Comparison of ENCODE assay signal across 23 cellular contexts in genomic region chr2:37779611-37780010, GRCh38.
DNase-seq lines count a peak whose midpoint lies in the region; ATAC-seq and TF ChIP-seq lines count a peak whose summit lies in the region.
"Had no signal": no experiment of that assay in that cellular context is flagged by ENCODE, and none has a peak within 500 bp of the region (broad histone marks: within the 10 kb centered on the region; RNA-seq: fewer than 3 reads in every experiment).

No MANE protein-coding gene starts in this region.

- H3K4me3 Mint-ChIP-seq in type B pancreatic cell = no peak overlapping the region
- H3K4me3 Mint-ChIP-seq in activated T-cell treated with anti-CD3 and anti-CD28 coated beads, Interleukin-2, amount 50 U/mL, for 72 hours = no peak overlapping the region
- H3K4me3 Mint-ChIP-seq: CD4-positive, CD25-positive, alpha-beta regulatory T cell; immature natural killer cell; stimulated activated naive B cell treated with anti-CD40 and anti-IgM and Interleukin-4, amounts not matched to agents 10 μg/mL and 1 μg/mL and 100 μg/mL, for 72 hours had no signal

- H3K27ac ChIP-seq in SK-N-SH (ENCODE audit: low read depth in 2 of 2, low read length in 1 of 2) (peak overlapping the region; percentile 75 to 82), epithelial cell of prostate (peak overlapping the region; percentile 43), prostate gland (peak overlapping the region; percentile 20 to 27)
- H3K27ac ChIP-seq: right lobe of liver, VCaP had no signal

- no peaks in the 10 kb centered on the region for H3K36me3 Mint-ChIP-seq in type B pancreatic cell
- H3K36me3 Mint-ChIP-seq in activated T-cell treated with anti-CD3 and anti-CD28 coated beads, Interleukin-2, amount 50 U/mL, for 72 hours (ENCODE audit: insufficient read depth in 2 of 2) = no peaks in the 10 kb centered on the region
- H3K36me3 Mint-ChIP-seq: CD4-positive, CD25-positive, alpha-beta regulatory T cell; immature natural killer cell; stimulated activated naive B cell treated with anti-CD40 and anti-IgM and Interleukin-4, amounts not matched to agents 10 μg/mL and 1 μg/mL and 100 μg/mL, for 72 hours had no signal

- no peaks in the 10 kb centered on the region for H3K79me2 ChIP-seq in SK-N-SH (ENCODE audit: insufficient read depth)

- no peaks in the 10 kb centered on the region for H3K36me3 ChIP-seq in SK-N-SH (replicated peaks in 1 of 2; ENCODE audit: control insufficient read depth in 1 of 2, insufficient read depth in 2 of 2, low read length in 1 of 2)
- H3K36me3 ChIP-seq in prostate gland = no peaks in the 10 kb centered on the region
- H3K36me3 ChIP-seq: right lobe of liver had no signal

- WGBS in SK-N-SH (ENCODE audit: low lambda C conversion rate) = 97% methylated on average over 2 of the region's 2 CpGs
- WGBS in prostate gland = 97% methylated on average over 2 of the region's 2 CpGs

- H2AFZ ChIP-seq in SK-N-SH (ENCODE audit: low read depth) = no peak overlapping the region

- H3K27me3 Mint-ChIP-seq in type B pancreatic cell = no peaks in the 10 kb centered on the region
- H3K27me3 Mint-ChIP-seq in activated T-cell treated with anti-CD3 and anti-CD28 coated beads, Interleukin-2, amount 50 U/mL, for 72 hours (ENCODE audit: low read depth) = no peaks in the 10 kb centered on the region
- H3K27me3 Mint-ChIP-seq: stimulated activated naive B cell treated with anti-CD40 and anti-IgM and Interleukin-4, amounts not matched to agents 10 μg/mL and 1 μg/mL and 100 μg/mL, for 72 hours had no signal

- DNase-seq in SK-N-SH (no peak), epithelial cell of prostate (ENCODE audit: low read depth, low spot score) (no peak), prostate gland (ENCODE audit: low spot score) (no peak), type B pancreatic cell (ENCODE audit: extremely low spot score, unreplicated experiment) (no peak), SIG-M5 treated with dmso at 0.1 percent for 504 hours (lab: John Stamatoyannopoulos, UW; ENCODE audit: unreplicated experiment) (no peak), NCI-H1930 (lab: John Stamatoyannopoulos, UW) (no peak)
- no peak for DNase-seq in activated T-cell treated with anti-CD3 and anti-CD28 coated beads, Interleukin-2, amount 50 U/mL, for 72 hours
- DNase-seq: activated CD4-positive, alpha-beta T cell treated with anti-CD3 and anti-CD28 coated beads for 48 hours; activated effector memory CD4-positive, alpha-beta T cell treated with Interleukin-2 at 50 U/mL for 16 hours; AML-193; amygdala; CD4-positive, CD25-positive, alpha-beta regulatory T cell; immature natural killer cell; left colon; NCI-H1105 treated with DMSO at 0.1 percent for 48 hours; NCI-H2029 treated with DMSO at 0.1 percent for 48 hours; right lobe of liver; Right ventricle myocardium superior; stimulated activated naive B cell treated with anti-CD40 and anti-IgM and Interleukin-4, amounts not matched to agents 10 μg/mL and 1 μg/mL and 100 μg/mL, for 72 hours; T1000 had no signal

- peaks cover 53% of the 10 kb centered on the region for H3F3A ChIP-seq in SK-N-SH (replicated peaks; ENCODE audit: insufficient read depth)

- no peaks in the 10 kb centered on the region for H4K20me1 ChIP-seq in SK-N-SH (ENCODE audit: insufficient read depth)

- no peak for TF ChIP-seq CTCF in SK-N-SH (IDR thresholded peaks at IDR 0.05)
- no peak for TF ChIP-seq CTCF in prostate gland (IDR thresholded peaks at IDR 0.05)
- TF ChIP-seq CTCF in type B pancreatic cell (conservative IDR thresholded peaks at IDR 0.05) = no peak

- H3K27me3 ChIP-seq in SK-N-SH (ENCODE audit: insufficient read depth) (no peaks in the 10 kb centered on the region), prostate gland (replicated peaks; ENCODE audit: insufficient read depth) (no peaks in the 10 kb centered on the region)
- H3K27me3 ChIP-seq: right lobe of liver had no signal

- TF ChIP-seq RAD21 in SK-N-SH (IDR thresholded peaks at IDR 0.05; ENCODE audit: low read length) = no peak

- POLR2A ChIA-PET in SK-N-SH (lab: Yijun Ruan, JAX) = no interaction called here

- H3K9me3 ChIP-seq in SK-N-SH (no peaks in the 10 kb centered on the region), prostate gland (no peaks in the 10 kb centered on the region)
- H3K9me3 ChIP-seq: right lobe of liver had no signal

- intact Hi-C loops in prostate gland (cut with DNase I) = loop anchor here (5.0 kb wide), 2 partner anchors 97 to 107 kb away; partner anchors contain the start of gene CDC42EP3

- H3K9ac ChIP-seq in SK-N-SH = no peak overlapping the region

- ATAC-seq in SK-N-SH treated with all-trans-retinoic acid at 6 μM for 48 hours = no peak
- ATAC-seq in activated T-cell treated with anti-CD3 and anti-CD28 coated beads, Interleukin-2, amount 50 U/mL, for 72 hours (replicated peaks in 1 of 2) = no peak
- ATAC-seq: activated naive CD4-positive, alpha-beta T cell treated with anti-CD3 and anti-CD28 coated beads, Interleukin-2, amount 50 U/mL, for 72 hours; left colon; stimulated activated naive B cell treated with anti-CD40 and anti-IgM and Interleukin-4, amounts not matched to agents 10 μg/mL and 1 μg/mL and 100 μg/mL, for 72 hours had no signal

- peak overlapping the region; percentile 21; the same call in 1 of the 2 replicates for H3K4me2 ChIP-seq in SK-N-SH

- peaks cover 39 to 46% of the 10 kb centered on the region in 2 experiments for H3K4me1 ChIP-seq in SK-N-SH (ENCODE audit: control insufficient read depth in 1 of 2, insufficient read depth in 2 of 2, low read depth in 1 of 2, low read length in 1 of 2)
- H3K4me1 ChIP-seq in prostate gland (replicated peaks) = no peaks in the 10 kb centered on the region

- TF ChIP-seq POLR2A in prostate gland (IDR thresholded peaks at IDR 0.05) = no peak

- H3K9me3 Mint-ChIP-seq in type B pancreatic cell = peaks cover 4% of the 10 kb centered on the region
- no peaks in the 10 kb centered on the region for H3K9me3 Mint-ChIP-seq in activated T-cell treated with anti-CD3 and anti-CD28 coated beads, Interleukin-2, amount 50 U/mL, for 72 hours
- H3K9me3 Mint-ChIP-seq: immature natural killer cell; stimulated activated naive B cell treated with anti-CD40 and anti-IgM and Interleukin-4, amounts not matched to agents 10 μg/mL and 1 μg/mL and 100 μg/mL, for 72 hours had no signal

- no peaks in the 10 kb centered on the region for H3K9me2 ChIP-seq in SK-N-SH

- CTCF ChIA-PET in SK-N-SH (lab: Yijun Ruan, JAX) = interaction anchor here (0.7 to 2.2 kb wide), 4 partner anchors 13 to 98 kb away, joined by 3 to 9 read pairs (median 3); no protein-coding TSS in a partner anchor

- no peak for TF ChIP-seq EP300 in SK-N-SH (IDR thresholded peaks at IDR 0.05; ENCODE audit: borderline replicate concordance in 1 of 2, low read depth in 1 of 2, low read length in 1 of 2)

- H3K4me1 Mint-ChIP-seq in type B pancreatic cell (ENCODE audit: unreplicated experiment) = peaks cover 51% of the 10 kb centered on the region
- no peaks in the 10 kb centered on the region for H3K4me1 Mint-ChIP-seq in activated T-cell treated with anti-CD3 and anti-CD28 coated beads, Interleukin-2, amount 50 U/mL, for 72 hours (ENCODE audit: low read depth)
- H3K4me1 Mint-ChIP-seq: CD4-positive, CD25-positive, alpha-beta regulatory T cell; immature natural killer cell had no signal

- H3K4me3 ChIP-seq in SK-N-SH (ENCODE audit: low read depth in 2 of 2, low read length in 1 of 2) (no peak overlapping the region), prostate gland (no peak overlapping the region)
- H3K4me3 ChIP-seq: right lobe of liver had no signal

- peak overlapping the region; percentile 23 for H3K27ac Mint-ChIP-seq in type B pancreatic cell
- no peak overlapping the region for H3K27ac Mint-ChIP-seq in activated T-cell treated with anti-CD3 and anti-CD28 coated beads, Interleukin-2, amount 50 U/mL, for 72 hours
- H3K27ac Mint-ChIP-seq: activated naive CD4-positive, alpha-beta T cell treated with anti-CD3 and anti-CD28 coated beads, Interleukin-2, amount 50 U/mL, for 72 hours; CD4-positive, CD25-positive, alpha-beta regulatory T cell; immature natural killer cell; stimulated activated naive B cell treated with anti-CD40 and anti-IgM and Interleukin-4, amounts not matched to agents 10 μg/mL and 1 μg/mL and 100 μg/mL, for 72 hours had no signal

TF ChIP-seq in SK-N-SH, 30 proteins besides CTCF, POLR2A, EP300 and RAD21:
- TF ChIP-seq EZH2phosphoT487 (IDR thresholded peaks at IDR 0.05; ENCODE audit: borderline replicate concordance, low read depth) (no peak), MEF2A (IDR thresholded peaks at IDR 0.05; ENCODE audit: borderline replicate concordance, low read depth) (no peak), TCF12 (IDR thresholded peaks at IDR 0.05) (no peak), JUND (IDR thresholded peaks at IDR 0.05) (no peak), FOSL2 (IDR thresholded peaks at IDR 0.05; ENCODE audit: borderline replicate concordance, low read depth) (no peak)
- TF ChIP-seq, protein P1, sequence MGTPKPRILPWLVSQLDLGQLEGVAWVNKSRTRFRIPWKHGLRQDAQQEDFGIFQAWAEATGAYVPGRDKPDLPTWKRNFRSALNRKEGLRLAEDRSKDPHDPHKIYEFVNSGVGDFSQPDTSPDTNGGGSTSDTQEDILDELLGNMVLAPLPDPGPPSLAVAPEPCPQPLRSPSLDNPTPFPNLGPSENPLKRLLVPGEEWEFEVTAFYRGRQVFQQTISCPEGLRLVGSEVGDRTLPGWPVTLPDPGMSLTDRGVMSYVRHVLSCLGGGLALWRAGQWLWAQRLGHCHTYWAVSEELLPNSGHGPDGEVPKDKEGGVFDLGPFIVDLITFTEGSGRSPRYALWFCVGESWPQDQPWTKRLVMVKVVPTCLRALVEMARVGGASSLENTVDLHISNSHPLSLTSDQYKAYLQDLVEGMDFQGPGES (IDR thresholded peaks at IDR 0.05; ENCODE audit: low read depth, low read length) = no peak

TF ChIP-seq in SK-N-SH treated with all-trans-retinoic acid at 6 μM for 48 hours, 23 proteins besides CTCF, POLR2A, EP300 and RAD21 (continues in another document):
- TF ChIP-seq TCF4 (CRISPR knock-in tag; IDR thresholded peaks at IDR 0.05; ENCODE audit: borderline replicate concordance) (no peak), CREB5 (CRISPR knock-in tag; IDR thresholded peaks at IDR 0.05; ENCODE audit: low read depth) (no peak), CSDC2 (CRISPR knock-in tag; IDR thresholded peaks at IDR 0.05) (no peak)

Comparison
In these comparisons a context has a peak if more than half of its experiments do, and no peak if none do; other contexts are left out.
1. H3K27ac ChIP-seq: peak in every context shown above with its lines; median percentile 78 in SK-N-SH; 43 in epithelial cell of prostate; 24 in prostate gland.